Comparison of ENCODE assay signal across 1 cellular context in genomic region chr6:105646391-105646867, GRCh38.
TF ChIP-seq lines count a peak whose summit lies in the region.

No MANE protein-coding gene starts in this region.

TF ChIP-seq in GM12878, 131 proteins besides CTCF, POLR2A, EP300 and RAD21 (continued from another document and continues in another):
- TF ChIP-seq, protein P1, sequence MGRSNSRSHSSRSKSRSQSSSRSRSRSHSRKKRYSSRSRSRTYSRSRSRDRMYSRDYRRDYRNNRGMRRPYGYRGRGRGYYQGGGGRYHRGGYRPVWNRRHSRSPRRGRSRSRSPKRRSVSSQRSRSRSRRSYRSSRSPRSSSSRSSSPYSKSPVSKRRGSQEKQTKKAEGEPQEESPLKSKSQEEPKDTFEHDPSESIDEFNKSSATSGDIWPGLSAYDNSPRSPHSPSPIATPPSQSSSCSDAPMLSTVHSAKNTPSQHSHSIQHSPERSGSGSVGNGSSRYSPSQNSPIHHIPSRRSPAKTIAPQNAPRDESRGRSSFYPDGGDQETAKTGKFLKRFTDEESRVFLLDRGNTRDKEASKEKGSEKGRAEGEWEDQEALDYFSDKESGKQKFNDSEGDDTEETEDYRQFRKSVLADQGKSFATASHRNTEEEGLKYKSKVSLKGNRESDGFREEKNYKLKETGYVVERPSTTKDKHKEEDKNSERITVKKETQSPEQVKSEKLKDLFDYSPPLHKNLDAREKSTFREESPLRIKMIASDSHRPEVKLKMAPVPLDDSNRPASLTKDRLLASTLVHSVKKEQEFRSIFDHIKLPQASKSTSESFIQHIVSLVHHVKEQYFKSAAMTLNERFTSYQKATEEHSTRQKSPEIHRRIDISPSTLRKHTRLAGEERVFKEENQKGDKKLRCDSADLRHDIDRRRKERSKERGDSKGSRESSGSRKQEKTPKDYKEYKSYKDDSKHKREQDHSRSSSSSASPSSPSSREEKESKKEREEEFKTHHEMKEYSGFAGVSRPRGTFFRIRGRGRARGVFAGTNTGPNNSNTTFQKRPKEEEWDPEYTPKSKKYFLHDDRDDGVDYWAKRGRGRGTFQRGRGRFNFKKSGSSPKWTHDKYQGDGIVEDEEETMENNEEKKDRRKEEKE (IDR thresholded peaks at IDR 0.05) = no peak
- TF ChIP-seq SREBF2 (IDR thresholded peaks at IDR 0.05; ENCODE audit: low read length) (no peak; the same call in 1 of the 2 replicates), STAT3 (IDR thresholded peaks at IDR 0.05; ENCODE audit: low read depth, low read length) (peak; percentile 100), SUZ12 (IDR thresholded peaks at IDR 0.05; ENCODE audit: unreplicated experiment) (no peak), TCF7 (IDR thresholded peaks at IDR 0.05; ENCODE audit: borderline replicate concordance) (peak; percentile 98), PRDM15 (CRISPR knock-in tag; IDR thresholded peaks at IDR 0.05) (no peak), CHD4 (IDR thresholded peaks at IDR 0.05) (no peak), MEF2B (IDR thresholded peaks at IDR 0.05; ENCODE audit: partially characterized antibody, poor library complexity, severe bottlenecking) (peak; percentile 94), MXI1 (IDR thresholded peaks at IDR 0.05; ENCODE audit: low read depth, low read length) (peak; percentile 81), EZH2 (IDR thresholded peaks at IDR 0.05; ENCODE audit: borderline replicate concordance, control insufficient read depth, low read depth, low read length) (0 out of 2 replicates have a peak, but pooled peaks have one; percentile 76), GATAD2B (conservative IDR thresholded peaks at IDR 0.05; ENCODE audit: low read depth) (peak; percentile 97), IRF4 (IDR thresholded peaks at IDR 0.05; ENCODE audit: low read depth, low read length) (peak; percentile 100), TAF1 (IDR thresholded peaks at IDR 0.05; ENCODE audit: borderline replicate concordance, low read depth, low read length) (no peak), KLF5 (IDR thresholded peaks at IDR 0.05; ENCODE audit: partially characterized antibody) (peak; percentile 94), MTA3 (IDR thresholded peaks at IDR 0.05; ENCODE audit: borderline replicate concordance, low read length) (peak; percentile 100), ZBED1 (IDR thresholded peaks at IDR 0.05; ENCODE audit: borderline replicate concordance) (peak; percentile 99), WRNIP1 (IDR thresholded peaks at IDR 0.05; ENCODE audit: borderline replicate concordance, low read depth, low read length) (peak; percentile 86; the same call in 1 of the 2 replicates), MYC (IDR thresholded peaks at IDR 0.05; ENCODE audit: insufficient read depth, insufficient read length, insufficient replicate concordance, low read length, severe bottlenecking) (no peak), JUNB (IDR thresholded peaks at IDR 0.05) (peak; percentile 100), ZNF24 (IDR thresholded peaks at IDR 0.05) (peak; percentile 93), NR2F1 (conservative IDR thresholded peaks at IDR 0.05) (peak; percentile 95), CHD1 (IDR thresholded peaks at IDR 0.05; ENCODE audit: low read depth, low read length) (peak; percentile 81; the same call in 1 of the 2 replicates), BMI1 (IDR thresholded peaks at IDR 0.05; ENCODE audit: borderline replicate concordance) (peak; percentile 97), ETV6 (conservative IDR thresholded peaks at IDR 0.05 in 1 of 2, IDR thresholded peaks at IDR 0.05 in 1 of 2; ENCODE audit: borderline replicate concordance in 1 of 2, low read depth in 1 of 2) (peak in 1 of 2 experiments; percentile 99; a peak in 2 of 4 replicates), MEF2A (IDR thresholded peaks at IDR 0.05; ENCODE audit: insufficient read depth, low read depth, low read length) (peak; percentile 91), E2F4 (IDR thresholded peaks at IDR 0.05; ENCODE audit: low read depth, low read length) (no peak), LARP7 (IDR thresholded peaks at IDR 0.05) (peak; percentile 54; the same call in 1 of the 2 replicates), SKIL (IDR thresholded peaks at IDR 0.05; ENCODE audit: low read depth, poor library complexity, severe bottlenecking) (peak; percentile 100), IKZF1 (conservative IDR thresholded peaks at IDR 0.05) (peak; percentile 98), FOXM1 (IDR thresholded peaks at IDR 0.05; ENCODE audit: low read depth, low read length) (peak; percentile 99), BACH1 (IDR thresholded peaks at IDR 0.05; ENCODE audit: borderline replicate concordance) (peak; percentile 99), HDAC6 (IDR thresholded peaks at IDR 0.05; ENCODE audit: unreplicated experiment) (no peak), NFYA (IDR thresholded peaks at IDR 0.05; ENCODE audit: borderline replicate concordance, low read depth, low read length) (no peak), CHD2 (IDR thresholded peaks at IDR 0.05; ENCODE audit: borderline replicate concordance, low read depth, low read length) (peak; percentile 92)
- TF ChIP-seq, protein P2, sequence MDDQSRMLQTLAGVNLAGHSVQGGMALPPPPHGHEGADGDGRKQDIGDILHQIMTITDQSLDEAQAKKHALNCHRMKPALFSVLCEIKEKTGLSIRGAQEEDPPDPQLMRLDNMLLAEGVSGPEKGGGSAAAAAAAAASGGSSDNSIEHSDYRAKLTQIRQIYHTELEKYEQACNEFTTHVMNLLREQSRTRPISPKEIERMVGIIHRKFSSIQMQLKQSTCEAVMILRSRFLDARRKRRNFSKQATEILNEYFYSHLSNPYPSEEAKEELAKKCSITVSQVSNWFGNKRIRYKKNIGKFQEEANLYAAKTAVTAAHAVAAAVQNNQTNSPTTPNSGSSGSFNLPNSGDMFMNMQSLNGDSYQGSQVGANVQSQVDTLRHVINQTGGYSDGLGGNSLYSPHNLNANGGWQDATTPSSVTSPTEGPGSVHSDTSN (IDR thresholded peaks at IDR 0.05; ENCODE audit: insufficient replicate concordance, low read depth, low read length) = peak; percentile 75
- TF ChIP-seq, protein P3, sequence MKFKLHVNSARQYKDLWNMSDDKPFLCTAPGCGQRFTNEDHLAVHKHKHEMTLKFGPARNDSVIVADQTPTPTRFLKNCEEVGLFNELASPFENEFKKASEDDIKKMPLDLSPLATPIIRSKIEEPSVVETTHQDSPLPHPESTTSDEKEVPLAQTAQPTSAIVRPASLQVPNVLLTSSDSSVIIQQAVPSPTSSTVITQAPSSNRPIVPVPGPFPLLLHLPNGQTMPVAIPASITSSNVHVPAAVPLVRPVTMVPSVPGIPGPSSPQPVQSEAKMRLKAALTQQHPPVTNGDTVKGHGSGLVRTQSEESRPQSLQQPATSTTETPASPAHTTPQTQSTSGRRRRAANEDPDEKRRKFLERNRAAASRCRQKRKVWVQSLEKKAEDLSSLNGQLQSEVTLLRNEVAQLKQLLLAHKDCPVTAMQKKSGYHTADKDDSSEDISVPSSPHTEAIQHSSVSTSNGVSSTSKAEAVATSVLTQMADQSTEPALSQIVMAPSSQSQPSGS (IDR thresholded peaks at IDR 0.05; ENCODE audit: low read length) = peak; percentile 99
- TF ChIP-seq, protein P4, sequence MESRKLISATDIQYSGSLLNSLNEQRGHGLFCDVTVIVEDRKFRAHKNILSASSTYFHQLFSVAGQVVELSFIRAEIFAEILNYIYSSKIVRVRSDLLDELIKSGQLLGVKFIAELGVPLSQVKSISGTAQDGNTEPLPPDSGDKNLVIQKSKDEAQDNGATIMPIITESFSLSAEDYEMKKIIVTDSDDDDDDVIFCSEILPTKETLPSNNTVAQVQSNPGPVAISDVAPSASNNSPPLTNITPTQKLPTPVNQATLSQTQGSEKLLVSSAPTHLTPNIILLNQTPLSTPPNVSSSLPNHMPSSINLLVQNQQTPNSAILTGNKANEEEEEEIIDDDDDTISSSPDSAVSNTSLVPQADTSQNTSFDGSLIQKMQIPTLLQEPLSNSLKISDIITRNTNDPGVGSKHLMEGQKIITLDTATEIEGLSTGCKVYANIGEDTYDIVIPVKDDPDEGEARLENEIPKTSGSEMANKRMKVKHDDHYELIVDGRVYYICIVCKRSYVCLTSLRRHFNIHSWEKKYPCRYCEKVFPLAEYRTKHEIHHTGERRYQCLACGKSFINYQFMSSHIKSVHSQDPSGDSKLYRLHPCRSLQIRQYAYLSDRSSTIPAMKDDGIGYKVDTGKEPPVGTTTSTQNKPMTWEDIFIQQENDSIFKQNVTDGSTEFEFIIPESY (IDR thresholded peaks at IDR 0.05) = peak; percentile 7; the same call in 1 of the 2 replicates
- TF ChIP-seq, protein P5, sequence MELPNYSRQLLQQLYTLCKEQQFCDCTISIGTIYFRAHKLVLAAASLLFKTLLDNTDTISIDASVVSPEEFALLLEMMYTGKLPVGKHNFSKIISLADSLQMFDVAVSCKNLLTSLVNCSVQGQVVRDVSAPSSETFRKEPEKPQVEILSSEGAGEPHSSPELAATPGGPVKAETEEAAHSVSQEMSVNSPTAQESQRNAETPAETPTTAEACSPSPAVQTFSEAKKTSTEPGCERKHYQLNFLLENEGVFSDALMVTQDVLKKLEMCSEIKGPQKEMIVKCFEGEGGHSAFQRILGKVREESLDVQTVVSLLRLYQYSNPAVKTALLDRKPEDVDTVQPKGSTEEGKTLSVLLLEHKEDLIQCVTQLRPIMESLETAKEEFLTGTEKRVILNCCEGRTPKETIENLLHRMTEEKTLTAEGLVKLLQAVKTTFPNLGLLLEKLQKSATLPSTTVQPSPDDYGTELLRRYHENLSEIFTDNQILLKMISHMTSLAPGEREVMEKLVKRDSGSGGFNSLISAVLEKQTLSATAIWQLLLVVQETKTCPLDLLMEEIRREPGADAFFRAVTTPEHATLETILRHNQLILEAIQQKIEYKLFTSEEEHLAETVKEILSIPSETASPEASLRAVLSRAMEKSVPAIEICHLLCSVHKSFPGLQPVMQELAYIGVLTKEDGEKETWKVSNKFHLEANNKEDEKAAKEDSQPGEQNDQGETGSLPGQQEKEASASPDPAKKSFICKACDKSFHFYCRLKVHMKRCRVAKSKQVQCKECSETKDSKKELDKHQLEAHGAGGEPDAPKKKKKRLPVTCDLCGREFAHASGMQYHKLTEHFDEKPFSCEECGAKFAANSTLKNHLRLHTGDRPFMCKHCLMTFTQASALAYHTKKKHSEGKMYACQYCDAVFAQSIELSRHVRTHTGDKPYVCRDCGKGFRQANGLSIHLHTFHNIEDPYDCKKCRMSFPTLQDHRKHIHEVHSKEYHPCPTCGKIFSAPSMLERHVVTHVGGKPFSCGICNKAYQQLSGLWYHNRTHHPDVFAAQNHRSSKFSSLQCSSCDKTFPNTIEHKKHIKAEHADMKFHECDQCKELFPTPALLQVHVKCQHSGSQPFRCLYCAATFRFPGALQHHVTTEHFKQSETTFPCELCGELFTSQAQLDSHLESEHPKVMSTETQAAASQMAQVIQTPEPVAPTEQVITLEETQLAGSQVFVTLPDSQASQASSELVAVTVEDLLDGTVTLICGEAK (IDR thresholded peaks at IDR 0.05; ENCODE audit: borderline replicate concordance) = peak; percentile 43; the same call in 1 of the 2 replicates
